In genomic region chr11:73240190-73240781, GRCh38 we compare ENCODE assay signal across 12 cellular contexts. TPM values are rescaled to one million over a fixed set of nuclear protein-coding genes. Genes with fewer than 3 reads are reported as not detected.
DNase-seq lines count a peak whose midpoint lies in the region; ATAC-seq and TF ChIP-seq lines count a peak whose summit lies in the region.
"Had no signal": no experiment of that assay in that cellular context is flagged by ENCODE, and none has a peak within 500 bp of the region (broad histone marks: within the 10 kb centered on the region; RNA-seq: fewer than 3 reads in every experiment).

No MANE protein-coding gene starts in this region.

- intact Hi-C loops in Right ventricle myocardium superior (cut with DNase I): loop anchor here (5.0 kb wide), 1 partner anchor 53 kb away; no protein-coding TSS in a partner anchor

- H3K4me3 ChIP-seq in RWPE2 (ENCODE audit: severe bottlenecking): no peak overlapping the region
- H3K4me3 ChIP-seq: hepatocyte had no signal

- no peaks in the 10 kb centered on the region for H3K9me3 ChIP-seq in RWPE2 (ENCODE audit: severe bottlenecking)

- H3K27me3 ChIP-seq in RWPE2 (ENCODE audit: insufficient read depth, poor library complexity, severe bottlenecking): no peaks in the 10 kb centered on the region
- H3K27me3 ChIP-seq: hepatocyte had no signal

- no peak overlapping the region for H3K27ac ChIP-seq in RWPE2 (ENCODE audit: poor library complexity, severe bottlenecking)
- H3K27ac ChIP-seq: hepatocyte had no signal

- ATAC-seq in RWPE2 (ENCODE audit: low read depth) (no peak), Right ventricle myocardium superior (ENCODE audit: poor library complexity) (peak; percentile 75), omental fat pad (ENCODE audit: low FRiP score) (peak; percentile 20)

- DNase-seq in Daoy (ENCODE audit: low read depth) (peak; percentile 19), RWPE2 (ENCODE audit: low spot score) (peak; percentile 24), Right ventricle myocardium superior (peak; percentile 84), omental fat pad (ENCODE audit: low spot score) (no peak), midbrain (lab: John Stamatoyannopoulos, UW) (no peak), inferior parietal cortex (ENCODE audit: extremely low spot score) (no peak)
- DNase-seq in activated CD8-positive, alpha-beta memory T cell treated with anti-CD3 and anti-CD28 coated beads, Interleukin-2, amount 50 U/mL, for 48 hours: no peak
- no peak for DNase-seq in central memory CD4-positive, alpha-beta T cell
- DNase-seq: activated CD4-positive, alpha-beta T cell treated with anti-CD3 and anti-CD28 coated beads for 1 hour; NCI-H446 treated with DMSO at 0.1 percent for 48 hours; small intestine had no signal

- TF ChIP-seq CTCF in RWPE2 (IDR thresholded peaks at IDR 0.05; ENCODE audit: poor library complexity, severe bottlenecking): no peak
- no peak for TF ChIP-seq CTCF in omental fat pad (IDR thresholded peaks at IDR 0.05)

- peaks cover 19% of the 10 kb centered on the region for H3K4me1 ChIP-seq in RWPE2 (ENCODE audit: insufficient read depth, poor library complexity, severe bottlenecking)

- H3K36me3 ChIP-seq in RWPE2 (ENCODE audit: low read depth): no peaks in the 10 kb centered on the region

RNA-seq across cellular contexts. Expression of gene P2RY2, which starts 22.2 kb away (rescaled TPM):
- total RNA-seq in Daoy (2014; rRNA removed; shearing (Covaris generic)): 0.74 TPM in 1 of 2 replicates, not detected in the other
- total RNA-seq in Right ventricle myocardium superior (22.5 TPM), omental fat pad (1 to 10 TPM in 1 of 4 donors, under 1 TPM in 3; 0.47 to 1.1 (median 0.64) TPM)

RNA-seq across cellular contexts. Expression of gene P2RY6, which starts 31.9 kb away (rescaled TPM):
- total RNA-seq in Daoy (2014; rRNA removed; shearing (Covaris generic)): 0.80 TPM in 1 of 2 replicates, not detected in the other
- 2.1 TPM for total RNA-seq in Right ventricle myocardium superior
- total RNA-seq in omental fat pad: 1 to 10 TPM; 1.0 to 4.2 (median 2.4) TPM

Comparison
In these comparisons a context has a peak if more than half of its experiments do, and no peak if none do; other contexts are left out.
1. DNase-seq: peak in Daoy (single experiment), RWPE2 (single experiment) and Right ventricle myocardium superior (single experiment); none in omental fat pad (single experiment), activated CD8-positive, alpha-beta memory T cell treated with anti-CD3 and anti-CD28 coated beads, Interleukin-2, amount 50 U/mL, for 48 hours (single experiment), midbrain (single experiment), inferior parietal cortex (single experiment) and central memory CD4-positive, alpha-beta T cell (single experiment).
2. RNA of gene P2RY2, which starts 22.2 kb away (total RNA-seq): 22.5 TPM in Right ventricle myocardium superior (single experiment); 0.74 TPM in Daoy and 0.47 to 1.1 TPM in omental fat pad; every median in the first group is over 10 times any median in the second.